In genomic region chr4:168645933-168646768, GRCh38 we compare ENCODE assay signal across 1 cellular context.
TF ChIP-seq lines count a peak whose summit lies in the region.

No MANE protein-coding gene starts in this region.

TF ChIP-seq in HCT116, 20 proteins besides CTCF, POLR2A, EP300 and RAD21 (continued from another document):
- TF ChIP-seq SIN3A (IDR thresholded peaks at IDR 0.05; ENCODE audit: low read depth) = no peak
- TF ChIP-seq FOSL1 (IDR thresholded peaks at IDR 0.05; ENCODE audit: low read depth) = no peak
- TF ChIP-seq CBX3 (IDR thresholded peaks at IDR 0.05; ENCODE audit: low read depth) = no peak
- TF ChIP-seq TCF7L2 (IDR thresholded peaks at IDR 0.05; ENCODE audit: borderline replicate concordance, extremely low read depth, insufficient read depth, insufficient read length) = no peak
- no peak for TF ChIP-seq YY1 (IDR thresholded peaks at IDR 0.05; ENCODE audit: extremely low read depth, insufficient replicate concordance, low read depth, low read length)
- TF ChIP-seq ZNF274 (IDR thresholded peaks at IDR 0.05; ENCODE audit: low read depth, low read length) = no peak
- no peak for TF ChIP-seq MAX (IDR thresholded peaks at IDR 0.05)
- TF ChIP-seq JUND (IDR thresholded peaks at IDR 0.05) = no peak
TF ChIP-seq in HCT116: peak in this region for 0.
